ENCODE assay signal across 11 cellular contexts in the genomic region with DNA sequence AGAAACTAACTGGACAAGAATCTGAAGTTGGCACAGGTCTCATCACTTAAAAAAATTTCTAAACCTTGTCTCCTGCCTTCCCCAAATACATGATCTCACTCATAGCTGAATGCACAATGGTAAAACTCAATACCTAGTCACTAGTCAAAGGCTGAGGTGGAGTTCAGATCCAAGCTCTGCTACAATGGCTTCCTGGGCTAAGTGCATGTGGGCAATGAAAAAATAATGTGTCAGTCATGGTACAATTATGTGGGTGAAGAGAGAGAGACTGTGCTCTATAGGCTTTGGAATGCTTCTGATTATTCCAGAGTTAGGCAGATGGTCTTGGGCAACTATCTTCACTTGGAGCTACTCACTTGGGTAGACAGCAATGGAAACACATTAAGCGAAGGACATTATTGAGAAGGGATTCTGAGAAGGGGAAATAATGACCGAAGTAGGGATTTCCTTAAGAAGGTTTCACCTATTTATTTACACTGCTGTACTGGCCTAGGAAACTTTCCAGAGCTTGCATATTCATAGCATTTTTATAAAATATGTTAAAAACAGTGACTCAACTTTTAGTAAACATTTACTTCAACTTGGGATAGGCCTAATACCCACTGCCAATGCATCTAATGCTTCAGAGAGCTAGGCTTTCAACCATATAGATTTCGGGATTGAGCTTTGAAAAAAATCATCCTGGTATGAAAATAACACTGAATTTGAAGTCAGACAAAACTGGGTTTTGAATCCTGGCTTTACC. TPM values are rescaled to one million over a fixed set of nuclear protein-coding genes. Genes with fewer than 3 reads are reported as not detected.
A peak's percentile ranks its signal among the peaks of the same experiment; 100 is the strongest.
DNase-seq lines count a peak whose midpoint lies in the region; ATAC-seq and TF ChIP-seq lines count a peak whose summit lies in the region.
"Had no signal": no experiment of that assay in that cellular context is flagged by ENCODE, and none has a peak within 500 bp of the region (broad histone marks: within the 10 kb centered on the region; RNA-seq: fewer than 3 reads in every experiment).

No MANE protein-coding gene starts in this region.

- H3K4me2 ChIP-seq in GM23248 (ENCODE audit: unreplicated experiment), result peak overlapping the region; percentile 41

- DNase-seq in GM23248 (peak; percentile 86), RWPE2 (ENCODE audit: low spot score) (no peak), fibroblast of gingiva (ENCODE audit: low read depth) (peak; percentile 50), epidermal melanocyte (ENCODE audit: insufficient read length, low spot score) (no peak)
- DNase-seq: activated T-cell treated with anti-CD3 and anti-CD28 coated beads, Interleukin-2, amount 50 U/mL, for 72 hours; DMS79 had no signal

- 93 to 96% methylated on average over 3 of the region's 3 CpGs for WGBS in GM23248 (ENCODE audit: low coverage in 1 of 2, low lambda C conversion rate in 2 of 2, missing lambda C conversion rate in 2 of 2), 2 experiments

- H3K36me3 ChIP-seq in GM23248 (ENCODE audit: low read depth) (no peaks in the 10 kb centered on the region; the same call in 1 of the 2 replicates), RWPE2 (ENCODE audit: low read depth) (peaks cover 24% of the 10 kb centered on the region), skeletal muscle tissue (ENCODE audit: control insufficient read depth in 3 of 3, insufficient read depth in 3 of 3, low read length in 3 of 3) (peaks cover 2 to 7% (median 2%) of the 10 kb centered on the region in 3 donors)

- in situ Hi-C loops in GM23248 (cut with MboI), result no loop called here

- H3K4me1 ChIP-seq in GM23248 (ENCODE audit: insufficient read depth), result peaks cover 43% of the 10 kb centered on the region
- H3K4me1 ChIP-seq in RWPE2 (ENCODE audit: insufficient read depth, poor library complexity, severe bottlenecking), result peaks cover 36% of the 10 kb centered on the region
- peaks cover 13 to 30% (median 26%) of the 10 kb centered on the region in 3 donors for H3K4me1 ChIP-seq in skeletal muscle tissue (ENCODE audit: control insufficient read depth in 3 of 3, insufficient read depth in 3 of 3, low read length in 3 of 3)

- H3F3A ChIP-seq in GM23248 (ENCODE audit: insufficient read depth), result peaks cover 46% of the 10 kb centered on the region

- H3K4me3 ChIP-seq in GM23248 (0 out of 2 replicates have a peak overlapping the region, but pooled peaks have one; percentile 5), RWPE2 (ENCODE audit: severe bottlenecking) (no peak overlapping the region), skeletal muscle tissue (ENCODE audit: low read length in 3 of 3) (no peak overlapping the region)
- H3K4me3 ChIP-seq: skin epidermis, vagina had no signal

- peak overlapping the region; percentile 56 for H3K9ac ChIP-seq in GM23248
- peak overlapping the region in 2 of 3 donors; percentile 62 to 66 for H3K9ac ChIP-seq in skeletal muscle tissue (ENCODE audit: low read depth in 1 of 3, low read length in 3 of 3)

- no peak overlapping the region for H2AFZ ChIP-seq in GM23248

- H4K20me1 ChIP-seq in GM23248 (ENCODE audit: insufficient read depth), result no peaks in the 10 kb centered on the region

- H3K27ac ChIP-seq in GM23248, result peak overlapping the region; percentile 84
- H3K27ac ChIP-seq in RWPE2 (ENCODE audit: poor library complexity, severe bottlenecking), result peak overlapping the region; percentile 86
- H3K27ac ChIP-seq in skeletal muscle tissue (ENCODE audit: low read depth, low read length), result peak overlapping the region; percentile 97
- H3K27ac ChIP-seq: vagina had no signal

- TF ChIP-seq CTCF in RWPE2 (IDR thresholded peaks at IDR 0.05; ENCODE audit: poor library complexity, severe bottlenecking), result no peak

- ATAC-seq in RWPE2 (ENCODE audit: low read depth), result peak; percentile 65
- ATAC-seq in GM18858 (IDR thresholded peaks at IDR 0.05; ENCODE audit: unreplicated experiment), result no peak
- ATAC-seq in GM19463 (IDR thresholded peaks at IDR 0.05; ENCODE audit: unreplicated experiment), result no peak
- ATAC-seq: activated T-cell treated with anti-CD3 and anti-CD28 coated beads, Interleukin-2, amount 50 U/mL, for 72 hours had no signal

- H3K27me3 ChIP-seq in GM23248 (replicated peaks; ENCODE audit: insufficient read depth), result no peaks in the 10 kb centered on the region
- no peaks in the 10 kb centered on the region for H3K27me3 ChIP-seq in RWPE2 (ENCODE audit: insufficient read depth, poor library complexity, severe bottlenecking)
- H3K27me3 ChIP-seq in skeletal muscle tissue (ENCODE audit: control insufficient read depth in 3 of 3, insufficient read depth in 3 of 3, low read length in 3 of 3), result no peaks in the 10 kb centered on the region
- H3K27me3 ChIP-seq: vagina had no signal

- no peaks in the 10 kb centered on the region for H3K9me3 ChIP-seq in GM23248 (ENCODE audit: low read depth)
- no peaks in the 10 kb centered on the region for H3K9me3 ChIP-seq in RWPE2 (ENCODE audit: severe bottlenecking)
- H3K9me3 ChIP-seq in skeletal muscle tissue (ENCODE audit: control insufficient read depth in 3 of 3, low read length in 3 of 3), result no peaks in the 10 kb centered on the region
- H3K9me3 ChIP-seq: vagina had no signal

- H3K9me2 ChIP-seq in GM23248 (ENCODE audit: insufficient read depth), result no peaks in the 10 kb centered on the region

- no peaks in the 10 kb centered on the region for H3K79me2 ChIP-seq in GM23248 (ENCODE audit: insufficient read depth)

RNA-seq across cellular contexts. Expression of gene PLXND1, which starts 58.7 kb away (rescaled TPM):
- 67.2 and 83.0 TPM in 2 replicates for total RNA-seq in GM23248 (2014; rRNA removed; shearing (Covaris generic))
- polyA plus RNA-seq in GM23248 (2016; fragmentation: Nextera tagmentation; extraction: Ambion mirVana), result 35.7 and 37.4 TPM in 2 replicates
- 92.4 TPM for total RNA-seq in skeletal muscle tissue

Comparison
In these comparisons a context has a peak if more than half of its experiments do, and no peak if none do; other contexts are left out.
1. DNase-seq: peak in GM23248 (single experiment) and fibroblast of gingiva (single experiment); none in RWPE2 (single experiment) and epidermal melanocyte (single experiment).
2. Peak in every context shown above with its lines, with median percentiles within 50 percentile points of each other: H3K27ac ChIP-seq.